Comparison of ENCODE assay signal across 16 cellular contexts in genomic region chr1:224226849-224227502, GRCh38. TPM values are rescaled to one million over a fixed set of nuclear protein-coding genes. Genes with fewer than 3 reads are reported as not detected.
DNase-seq lines count a peak whose midpoint lies in the region; ATAC-seq, FAIRE-seq and TF ChIP-seq lines count a peak whose summit lies in the region.
"Had no signal": no experiment of that assay in that cellular context is flagged by ENCODE, and none has a peak within 500 bp of the region (broad histone marks: within the 10 kb centered on the region; RNA-seq: fewer than 3 reads in every experiment).

No MANE protein-coding gene starts in this region.

- no peak overlapping the region for H2BK120ac ChIP-seq in H1 (replicated peaks; ENCODE audit: low read depth, low read length)

- H2BK12ac ChIP-seq in H1 (ENCODE audit: low read depth, low read length): no peak overlapping the region

- no peak overlapping the region for H3K4me3 Mint-ChIP-seq in activated naive CD4-positive, alpha-beta T cell treated with anti-CD3 and anti-CD28 coated beads, Interleukin-2, amount 50 U/mL, for 24 hours
- no peak overlapping the region for H3K4me3 Mint-ChIP-seq in activated naive CD4-positive, alpha-beta T cell treated with anti-CD3 and anti-CD28 coated beads for 36 hours
- H3K4me3 Mint-ChIP-seq in stimulated activated effector memory CD8-positive, alpha-beta T cell treated with anti-CD3 and anti-CD28 coated beads, Interleukin-12 subunit alpha, Interleukin-12 subunit beta, amount 100 ng/mL, for 72 hours: no peak overlapping the region
- H3K4me3 Mint-ChIP-seq: CD8-positive, alpha-beta memory T cell; IgD-negative memory B cell had no signal

- no peaks in the 10 kb centered on the region for H4K20me1 ChIP-seq in H1 (replicated peaks in 1 of 2; ENCODE audit: control insufficient read depth in 1 of 2, insufficient read depth in 2 of 2, low read length in 2 of 2)
- H4K20me1 ChIP-seq: BLaER1 had no signal

- H4K91ac ChIP-seq in H1 (replicated peaks; ENCODE audit: insufficient read length, low read length): no peak overlapping the region

- no peak overlapping the region for H3K4ac ChIP-seq in H1 (replicated peaks; ENCODE audit: insufficient read length, low read depth, low read length)

- no peak for FAIRE-seq in H1 (lab: Jason Lieb, UNC)

- WGBS in H1 (ENCODE audit: extremely low coverage in 1 of 2, insufficient coverage in 1 of 2, insufficient read length in 1 of 2, insufficient replicate concordance in 2 of 2, low coverage in 1 of 2, low lambda C conversion rate in 2 of 2, missing lambda C conversion rate in 1 of 2), 2 experiments: 86% methylated on average over 6 of the region's 6 CpGs; no CpG with 5 or more reads in 1 of the 2 experiments

- H3K4me3 ChIP-seq in HEK293 (ENCODE audit: low read depth, low read length): no peak overlapping the region
- no peak overlapping the region for H3K4me3 ChIP-seq in H1 (ENCODE audit: extremely low read depth in 1 of 4, insufficient read depth in 2 of 4, low read depth in 3 of 4, low read length in 4 of 4)
- H3K4me3 ChIP-seq: BLaER1 had no signal

- no peak for DNase-seq in activated naive CD4-positive, alpha-beta T cell treated with anti-CD3 and anti-CD28 coated beads for 36 hours
- no peak for DNase-seq in H1 (ENCODE audit: low read depth in 1 of 2, low spot score in 2 of 2)
- no peak for DNase-seq in stimulated activated effector memory CD8-positive, alpha-beta T cell treated with anti-CD3 and anti-CD28 coated beads, Interleukin-12 subunit alpha, Interleukin-12 subunit beta, amount 100 ng/mL, for 72 hours (ENCODE audit: low spot score in 2 of 2)
- DNase-seq: 8988T; AML-193; Caco-2; CD8-positive, alpha-beta memory T cell; DND-41; GF-D8; H7 had no signal

- no peak; a peak in 1 of 4 replicates for TF ChIP-seq RAD21 in H1 (IDR thresholded peaks at IDR 0.05 in 1 of 2, conservative IDR thresholded peaks at IDR 0.05 in 1 of 2; ENCODE audit: low read depth in 2 of 2, low read length in 2 of 2)

- H3K27ac ChIP-seq in HEK293 (ENCODE audit: extremely low read depth, low read depth, low read length) (no peak overlapping the region), H1 (ENCODE audit: low read depth, low read length) (no peak overlapping the region)
- H3K27ac ChIP-seq: BLaER1 had no signal

- no peaks in the 10 kb centered on the region for H3K27me3 Mint-ChIP-seq in activated naive CD4-positive, alpha-beta T cell treated with anti-CD3 and anti-CD28 coated beads, Interleukin-2, amount 50 U/mL, for 24 hours
- no peaks in the 10 kb centered on the region for H3K27me3 Mint-ChIP-seq in activated naive CD4-positive, alpha-beta T cell treated with anti-CD3 and anti-CD28 coated beads for 36 hours (ENCODE audit: low read depth)
- H3K27me3 Mint-ChIP-seq: CD8-positive, alpha-beta memory T cell; IgD-negative memory B cell had no signal

- peak overlapping the region; percentile 71 for H3K27ac Mint-ChIP-seq in activated naive CD4-positive, alpha-beta T cell treated with anti-CD3 and anti-CD28 coated beads, Interleukin-2, amount 50 U/mL, for 24 hours
- H3K27ac Mint-ChIP-seq in activated naive CD4-positive, alpha-beta T cell treated with anti-CD3 and anti-CD28 coated beads for 36 hours: no peak overlapping the region
- peak overlapping the region; percentile 40 for H3K27ac Mint-ChIP-seq in stimulated activated effector memory CD8-positive, alpha-beta T cell treated with anti-CD3 and anti-CD28 coated beads, Interleukin-12 subunit alpha, Interleukin-12 subunit beta, amount 100 ng/mL, for 72 hours

- no peaks in the 10 kb centered on the region for H3K23me2 ChIP-seq in H1 (ENCODE audit: low read depth, low read length)

- CTCF ChIA-PET in activated naive CD4-positive, alpha-beta T cell treated with anti-CD3 and anti-CD28 coated beads for 36 hours (lab: Charles Lee): interaction anchor here (1.2 kb wide), 1 partner anchor 111 kb away, joined by 3 read pairs; no protein-coding TSS in a partner anchor
- CTCF ChIA-PET in HEK293 (lab: Yijun Ruan, JAX) (no interaction called here), H1 (lab: Charles Lee; ENCODE audit: partially characterized antibody) (interaction anchor here (1.1 kb wide), 1 partner anchor 138 kb away, joined by 3 read pairs; no protein-coding TSS in a partner anchor)

- no peaks in the 10 kb centered on the region for H3K79me1 ChIP-seq in H1 (ENCODE audit: low read depth, low read length)

- no peak overlapping the region for H3K18ac ChIP-seq in H1 (ENCODE audit: extremely low read depth, low read length)

- H2AFZ ChIP-seq in H1 (ENCODE audit: low read length): no peak overlapping the region

- no peak overlapping the region for H3K23ac ChIP-seq in H1 (ENCODE audit: insufficient read length)

- H2BK5ac ChIP-seq in H1 (ENCODE audit: low read depth, low read length): no peak overlapping the region

- no peak overlapping the region for H4K5ac ChIP-seq in H1 (ENCODE audit: insufficient read length, low read depth, low read length)

- intact Hi-C loops in activated naive CD4-positive, alpha-beta T cell treated with anti-CD3 and anti-CD28 coated beads for 36 hours (cut with micrococcal nuclease): no loop called here

- H3K27me3 ChIP-seq in H1 (replicated peaks in 1 of 4; ENCODE audit: control insufficient read depth in 3 of 4, extremely low read depth in 1 of 4, insufficient read depth in 3 of 4, low read length in 3 of 4): no peaks in the 10 kb centered on the region; a peak in 1 of 7 replicates
- H3K27me3 ChIP-seq: BLaER1 had no signal

- no peak for TF ChIP-seq EP300 in H1 (IDR thresholded peaks at IDR 0.05; ENCODE audit: borderline replicate concordance in 1 of 2, low read depth in 2 of 2, low read length in 2 of 2)

- POLR2A ChIA-PET in HEK293 (lab: Yijun Ruan, JAX): no interaction called here
- POLR2A ChIA-PET in H1 (lab: Charles Lee; ENCODE audit: partially characterized antibody): no interaction called here

- no peak for TF ChIP-seq POLR2A in H1 (IDR thresholded peaks at IDR 0.05; ENCODE audit: control extremely low read depth in 1 of 2, low read depth in 2 of 2, low read length in 2 of 2)

- no peak overlapping the region for H2AK5ac ChIP-seq in H1 (ENCODE audit: low read depth, low read length)

- no peak overlapping the region for H3K4me2 ChIP-seq in H1 (ENCODE audit: insufficient read depth in 1 of 2, low read depth in 2 of 2, low read length in 2 of 2)
- H3K4me2 ChIP-seq: BLaER1 had no signal

- no peaks in the 10 kb centered on the region for H3K79me2 ChIP-seq in H1 (ENCODE audit: control insufficient read depth in 1 of 2, insufficient read depth in 2 of 2, low read length in 2 of 2)

- H3K36me3 Mint-ChIP-seq in activated naive CD4-positive, alpha-beta T cell treated with anti-CD3 and anti-CD28 coated beads, Interleukin-2, amount 50 U/mL, for 24 hours: peaks cover 11% of the 10 kb centered on the region
- H3K36me3 Mint-ChIP-seq in activated naive CD4-positive, alpha-beta T cell treated with anti-CD3 and anti-CD28 coated beads for 36 hours (ENCODE audit: low read depth): peaks cover 12% of the 10 kb centered on the region
- peaks cover 49% of the 10 kb centered on the region for H3K36me3 Mint-ChIP-seq in stimulated activated effector memory CD8-positive, alpha-beta T cell treated with anti-CD3 and anti-CD28 coated beads, Interleukin-12 subunit alpha, Interleukin-12 subunit beta, amount 100 ng/mL, for 72 hours

- H3K14ac ChIP-seq in H1 (ENCODE audit: insufficient read length): no peak overlapping the region

- no peaks in the 10 kb centered on the region for H3K4me1 Mint-ChIP-seq in activated naive CD4-positive, alpha-beta T cell treated with anti-CD3 and anti-CD28 coated beads, Interleukin-2, amount 50 U/mL, for 24 hours
- H3K4me1 Mint-ChIP-seq in activated naive CD4-positive, alpha-beta T cell treated with anti-CD3 and anti-CD28 coated beads for 36 hours (ENCODE audit: low read depth): no peaks in the 10 kb centered on the region
- no peaks in the 10 kb centered on the region for H3K4me1 Mint-ChIP-seq in stimulated activated effector memory CD8-positive, alpha-beta T cell treated with anti-CD3 and anti-CD28 coated beads, Interleukin-12 subunit alpha, Interleukin-12 subunit beta, amount 100 ng/mL, for 72 hours
- H3K4me1 Mint-ChIP-seq: CD8-positive, alpha-beta memory T cell; IgD-negative memory B cell had no signal

- H4K8ac ChIP-seq in H1 (ENCODE audit: extremely low read depth, insufficient read depth, low read length): no peak overlapping the region

- H3K36me3 ChIP-seq in HEK293 (ENCODE audit: control insufficient read depth in 2 of 2, insufficient read depth in 1 of 2, low read length in 2 of 2): peaks cover 36 to 45% of the 10 kb centered on the region in 2 experiments
- peaks cover 0 to 37% (median 13%) of the 10 kb centered on the region in 4 experiments; a peak in 7 of 8 replicates for H3K36me3 ChIP-seq in H1 (ENCODE audit: control insufficient read depth in 2 of 4, insufficient read depth in 4 of 4, low read length in 3 of 4)

- ATAC-seq in stimulated activated effector memory CD8-positive, alpha-beta T cell treated with anti-CD3 and anti-CD28 coated beads, Interleukin-12 subunit alpha, Interleukin-12 subunit beta, amount 100 ng/mL, for 72 hours: no peak
- ATAC-seq in GM18867 (IDR thresholded peaks at IDR 0.05; ENCODE audit: unreplicated experiment) (no peak), HG02884 (IDR thresholded peaks at IDR 0.05; ENCODE audit: unreplicated experiment) (no peak)

- H2BK15ac ChIP-seq in H1 (ENCODE audit: low read length): no peak overlapping the region

- no peaks in the 10 kb centered on the region for H3K9me3 Mint-ChIP-seq in activated naive CD4-positive, alpha-beta T cell treated with anti-CD3 and anti-CD28 coated beads, Interleukin-2, amount 50 U/mL, for 24 hours
- H3K9me3 Mint-ChIP-seq in activated naive CD4-positive, alpha-beta T cell treated with anti-CD3 and anti-CD28 coated beads for 36 hours: no peaks in the 10 kb centered on the region
- no peaks in the 10 kb centered on the region for H3K9me3 Mint-ChIP-seq in stimulated activated effector memory CD8-positive, alpha-beta T cell treated with anti-CD3 and anti-CD28 coated beads, Interleukin-12 subunit alpha, Interleukin-12 subunit beta, amount 100 ng/mL, for 72 hours
- H3K9me3 Mint-ChIP-seq: CD8-positive, alpha-beta memory T cell; IgD-negative memory B cell had no signal

- H3K4me1 ChIP-seq in HEK293 (ENCODE audit: control insufficient read depth, insufficient read depth, low read length) (peaks cover 12% of the 10 kb centered on the region), H1 (replicated peaks in 1 of 4; ENCODE audit: control insufficient read depth in 3 of 4, insufficient read depth in 4 of 4, low read length in 3 of 4) (peaks cover 0 to 4% (median 2%) of the 10 kb centered on the region in 4 experiments; a peak in 2 of 7 replicates)
- H3K4me1 ChIP-seq: BLaER1 had no signal

- no peak overlapping the region for H2BK20ac ChIP-seq in H1 (ENCODE audit: low read length)

- no peak overlapping the region for H3K9ac ChIP-seq in H1 (replicated peaks in 1 of 4; ENCODE audit: extremely low read depth in 1 of 4, low read depth in 3 of 4, low read length in 3 of 4)
- H3K9ac ChIP-seq: BLaER1 had no signal

- H3K56ac ChIP-seq in H1 (replicated peaks; ENCODE audit: insufficient read length, low read depth, low read length): no peak overlapping the region

- H3K9me3 ChIP-seq in HEK293 (ENCODE audit: control insufficient read depth, insufficient read depth, low read depth, low read length): no peaks in the 10 kb centered on the region
- H3K9me3 ChIP-seq in H1 (ENCODE audit: insufficient read depth in 2 of 2, low read depth in 1 of 2, low read length in 1 of 2): no peaks in the 10 kb centered on the region
- H3K9me3 ChIP-seq: BLaER1, Caco-2 had no signal

- no peak for TF ChIP-seq CTCF in HEK293 (tag by site-specific recombination; IDR thresholded peaks at IDR 0.05)
- no peak for TF ChIP-seq CTCF in H1 (IDR thresholded peaks at IDR 0.05; ENCODE audit: control extremely low read depth in 1 of 3, insufficient read depth in 1 of 3, low read depth in 1 of 3, low read length in 3 of 3)

RNA-seq across cellular contexts. Expression of gene DEGS1, which starts 43.9 kb away (rescaled TPM):
- 10 to 100 TPM in 1 of 2 experiments, 1 to 10 TPM in 1; 9.2 to 10.1 TPM for total RNA-seq in activated naive CD4-positive, alpha-beta T cell treated with anti-CD3 and anti-CD28 coated beads for 36 hours
- total RNA-seq in H1 (2021; fragmentation: NEBNext Ultra II Directional; extraction: Animal tissue kit (Norgen Biotek cat#: 25700)): 46.1 TPM in 2 replicates
- polyA plus RNA-seq in H1 (2011; rRNA removed): 60.1 and 114 TPM in 2 replicates
- 69.2 TPM for polyA plus RNA-seq in H1 (2011; cell fraction: cytosol; rRNA removed)
- 7.1 TPM for polyA plus RNA-seq in H1 (2011; cell fraction: nucleus; rRNA removed)
- polyA plus RNA-seq in H1 (2012, experiment 1 of 2): 29.1 to 54.8 TPM (median 33.3 TPM) in 4 replicates
- polyA plus RNA-seq in H1 (2012, experiment 2 of 2): 61.8 TPM
- polyA plus RNA-seq in H1 (2013, experiment 1 of 2): 46.9 TPM
- polyA plus RNA-seq in H1 (2013, experiment 2 of 2): 51.6 TPM
- 35.7 and 36.7 TPM in 2 replicates for polyA minus RNA-seq in H1 (2011; rRNA and poly(A)+ RNA removed)
- 19.8 TPM for polyA minus RNA-seq in H1 (2011; cell fraction: cytosol; rRNA and poly(A)+ RNA removed)
- polyA minus RNA-seq in H1 (2011; cell fraction: nucleus; rRNA and poly(A)+ RNA removed): 25.1 TPM
